In genomic region chr5:442335-443238, GRCh38 we compare ENCODE assay signal across 8 cellular contexts.
DNase-seq lines count a peak whose midpoint lies in the region; ATAC-seq and TF ChIP-seq lines count a peak whose summit lies in the region.

Gene EXOC3, plus strand, starts transcription at chr5:443176. Its CDS starts 3,030 bp downstream, at chr5:446206.

- peaks cover 2% of the 10 kb centered on the region for H3F3A ChIP-seq in OCI-LY1 (ENCODE audit: insufficient read depth, low read length)

- H3K9ac ChIP-seq in OCI-LY1 (ENCODE audit: low read length) (peak within 1 kb of the TSS; percentile 88), mucosa of rectum (ENCODE audit: low read depth in 1 of 2, low read length in 2 of 2) (peak within 1 kb of the TSS; percentile 87 to 91)

- peak; percentile 87 for ATAC-seq in GM19455 (IDR thresholded peaks at IDR 0.05; ENCODE audit: unreplicated experiment)

- H3K4me1 ChIP-seq in OCI-LY1 (ENCODE audit: insufficient read depth, low read length, severe bottlenecking) (peaks cover 42% of the 10 kb centered on the region), mucosa of rectum (ENCODE audit: control insufficient read depth in 2 of 2, insufficient read depth in 2 of 2, low read length in 2 of 2) (peaks cover 9 to 16% of the 10 kb centered on the region in 2 donors)

- H3K9me3 ChIP-seq in OCI-LY1 (ENCODE audit: low read length) (no peaks in the 10 kb centered on the region), mucosa of rectum (ENCODE audit: control insufficient read depth in 2 of 2, low read length in 2 of 2) (no peaks in the 10 kb centered on the region)

- 0 out of 2 replicates have a peak, but pooled peaks cover 7% of the 10 kb centered on the region for H3K79me2 ChIP-seq in OCI-LY1 (ENCODE audit: insufficient read depth, low read length)

- H4K20me1 ChIP-seq in OCI-LY1 (ENCODE audit: insufficient read depth, low read length) = no peaks in the 10 kb centered on the region

- peak within 1 kb of the TSS; percentile 95 for H3K4me2 ChIP-seq in OCI-LY1 (ENCODE audit: low read length)

- peaks cover 17% of the 10 kb centered on the region for H3K36me3 ChIP-seq in OCI-LY1 (ENCODE audit: insufficient read depth, low read length)
- peaks cover 12% of the 10 kb centered on the region in 2 donors for H3K36me3 ChIP-seq in mucosa of rectum (ENCODE audit: control insufficient read depth in 2 of 2, insufficient read depth in 2 of 2, low read length in 2 of 2)

- H3K4me3 ChIP-seq in OCI-LY1 (ENCODE audit: low read depth, low read length, poor library complexity, severe bottlenecking) (peak within 1 kb of the TSS; percentile 91), epithelial cell of esophagus (ENCODE audit: low read length) (peak within 1 kb of the TSS; percentile 96), mucosa of rectum (ENCODE audit: low read length in 2 of 2) (peak within 1 kb of the TSS; percentile 98 to 99)

- H3K9me2 ChIP-seq in OCI-LY1 (ENCODE audit: low read depth, low read length) = no peaks in the 10 kb centered on the region

- no peaks in the 10 kb centered on the region for H3K27me3 ChIP-seq in OCI-LY1 (ENCODE audit: insufficient read depth, low read length)
- no peaks in the 10 kb centered on the region for H3K27me3 ChIP-seq in mucosa of rectum (ENCODE audit: control insufficient read depth in 2 of 2, insufficient read depth in 2 of 2, low read length in 2 of 2)

- H3K27ac ChIP-seq in OCI-LY1 (ENCODE audit: low read depth, low read length, poor library complexity, severe bottlenecking) (no peak within 1 kb of the TSS), mucosa of rectum (ENCODE audit: low read depth in 2 of 2, low read length in 2 of 2) (peak within 1 kb of the TSS; percentile 56 to 79)

- H2AFZ ChIP-seq in OCI-LY1 (ENCODE audit: low read length) = no peak within 1 kb of the TSS

- TF ChIP-seq CTCF in OCI-LY1 (IDR thresholded peaks at IDR 0.05; ENCODE audit: low read length) = no peak
- TF ChIP-seq CTCF in epithelial cell of esophagus (IDR thresholded peaks at IDR 0.05; ENCODE audit: insufficient read depth, low read depth, low read length, missing control alignments) = no peak

- DNase-seq in CMK (ENCODE audit: low read depth) = peak; percentile 71
- peak; percentile 72 for DNase-seq in HK-2 (ENCODE audit: unreplicated experiment)
- peak; percentile 78 for DNase-seq in activated T-cell treated with anti-CD3 and anti-CD28 coated beads for 24 hours (ENCODE audit: low read depth)
- peak; percentile 71 for DNase-seq in epithelial cell of esophagus (ENCODE audit: low read depth)
- peak; percentile 36 to 60 for DNase-seq in stimulated activated CD8-positive, alpha-beta memory T cell treated with anti-CD3 and anti-CD28 coated beads, Interleukin-4, amount 100 ng/mL, for 4 hours (ENCODE audit: low read depth in 2 of 2, low spot score in 1 of 2)
